ENCODE assay signal across 9 cellular contexts in genomic region chr3:186782542-186783069, GRCh38. TPM values are rescaled to one million over a fixed set of nuclear protein-coding genes. Genes with fewer than 3 reads are reported as not detected.
DNase-seq lines count a peak whose midpoint lies in the region; ATAC-seq and TF ChIP-seq lines count a peak whose summit lies in the region.
"Had no signal": no experiment of that assay in that cellular context is flagged by ENCODE, and none has a peak within 500 bp of the region (broad histone marks: within the 10 kb centered on the region; RNA-seq: fewer than 3 reads in every experiment).

No MANE protein-coding gene starts in this region.

- peaks cover 40% of the 10 kb centered on the region for H3K4me1 Mint-ChIP-seq in osteocyte (ENCODE audit: unreplicated experiment)

- H3K4me3 ChIP-seq in fibroblast of the aortic adventitia (ENCODE audit: low read depth, low read length): peak overlapping the region; percentile 90

- no peaks in the 10 kb centered on the region for H3K27me3 Mint-ChIP-seq in osteocyte (ENCODE audit: unreplicated experiment)

- ATAC-seq in HG03025 (IDR thresholded peaks at IDR 0.05; ENCODE audit: low FRiP score, unreplicated experiment) (peak; percentile 16), SK-N-SH treated with all-trans-retinoic acid at 6 μM for 48 hours (peak; percentile 36)

- peak overlapping the region; percentile 100 for H3K27ac Mint-ChIP-seq in osteocyte (ENCODE audit: unreplicated experiment)

- H3K9me3 Mint-ChIP-seq in osteocyte (ENCODE audit: unreplicated experiment): no peaks in the 10 kb centered on the region

- DNase-seq in NCI-H2081 (lab: John Stamatoyannopoulos, UW): peak; percentile 66 to 77
- DNase-seq in NCI-H2081 treated with DMSO at 0.1 percent for 48 hours (lab: John Stamatoyannopoulos, UW): no peak
- no peak for DNase-seq in fibroblast of the aortic adventitia (ENCODE audit: low read depth)
- no peak for DNase-seq in osteocyte (ENCODE audit: extremely low spot score, unreplicated experiment)
- DNase-seq in NCI-H446 treated with DMSO at 0.1 percent for 48 hours (lab: John Stamatoyannopoulos, UW): no peak
- DNase-seq in iPS-NIHi7 (ENCODE audit: extremely low spot score): no peak

- H3K4me3 Mint-ChIP-seq in osteocyte (ENCODE audit: unreplicated experiment): peak overlapping the region; percentile 96

- no peak for TF ChIP-seq CTCF in fibroblast of the aortic adventitia (IDR thresholded peaks at IDR 0.05; ENCODE audit: insufficient read depth, low read length)
- TF ChIP-seq CTCF in osteocyte (IDR thresholded peaks at IDR 0.05): no peak

- H3K36me3 Mint-ChIP-seq in osteocyte (ENCODE audit: unreplicated experiment): peaks cover 35% of the 10 kb centered on the region

TF ChIP-seq in SK-N-SH treated with all-trans-retinoic acid at 6 μM for 48 hours, 23 proteins besides CTCF, POLR2A, EP300 and RAD21:
- TF ChIP-seq, protein P1, sequence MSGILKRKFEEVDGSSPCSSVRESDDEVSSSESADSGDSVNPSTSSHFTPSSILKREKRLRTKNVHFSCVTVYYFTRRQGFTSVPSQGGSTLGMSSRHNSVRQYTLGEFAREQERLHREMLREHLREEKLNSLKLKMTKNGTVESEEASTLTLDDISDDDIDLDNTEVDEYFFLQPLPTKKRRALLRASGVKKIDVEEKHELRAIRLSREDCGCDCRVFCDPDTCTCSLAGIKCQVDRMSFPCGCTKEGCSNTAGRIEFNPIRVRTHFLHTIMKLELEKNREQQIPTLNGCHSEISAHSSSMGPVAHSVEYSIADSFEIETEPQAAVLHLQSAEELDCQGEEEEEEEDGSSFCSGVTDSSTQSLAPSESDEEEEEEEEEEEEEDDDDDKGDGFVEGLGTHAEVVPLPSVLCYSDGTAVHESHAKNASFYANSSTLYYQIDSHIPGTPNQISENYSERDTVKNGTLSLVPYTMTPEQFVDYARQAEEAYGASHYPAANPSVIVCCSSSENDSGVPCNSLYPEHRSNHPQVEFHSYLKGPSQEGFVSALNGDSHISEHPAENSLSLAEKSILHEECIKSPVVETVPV (CRISPR knock-in tag; IDR thresholded peaks at IDR 0.05): 0 out of 2 replicates have a peak, but pooled peaks have one; percentile 22
- no peak for TF ChIP-seq ZC3H10 (CRISPR knock-in tag; IDR thresholded peaks at IDR 0.05)
- TF ChIP-seq ESRRG (CRISPR knock-in tag; IDR thresholded peaks at IDR 0.05): no peak
- TF ChIP-seq ARNTL (CRISPR knock-in tag; IDR thresholded peaks at IDR 0.05; ENCODE audit: borderline replicate concordance, low read depth): no peak
TF ChIP-seq in SK-N-SH treated with all-trans-retinoic acid at 6 μM for 48 hours: peak in this region for 1.

RNA-seq across cellular contexts. Expression of gene EIF4A2, which starts 0.8 kb away (rescaled TPM):
- 383 and 640 TPM in 2 replicates for total RNA-seq in fibroblast of the aortic adventitia (ENCODE audit: low replicate concordance)
- 356 and 408 TPM in 2 replicates for total RNA-seq in osteocyte

RNA-seq across cellular contexts. Expression of gene RFC4, which starts 23.7 kb away (rescaled TPM):
- 13.2 and 48.4 TPM in 2 replicates for total RNA-seq in fibroblast of the aortic adventitia (ENCODE audit: low replicate concordance)
- 17.2 and 18.1 TPM in 2 replicates for total RNA-seq in osteocyte

RNA-seq across cellular contexts. Expression of gene ADIPOQ, which starts 59.9 kb away (rescaled TPM):
- total RNA-seq in fibroblast of the aortic adventitia (ENCODE audit: low replicate concordance): not detected in 2 replicates
- not detected in 2 replicates for total RNA-seq in osteocyte
- total RNA-seq: Daoy had no signal

Comparison
In these comparisons a context has a peak if more than half of its experiments do, and no peak if none do; other contexts are left out.
1. DNase-seq: peak in NCI-H2081 (2 of 2); none in NCI-H2081 treated with DMSO at 0.1 percent for 48 hours (single experiment), fibroblast of the aortic adventitia (single experiment), osteocyte (single experiment), NCI-H446 treated with DMSO at 0.1 percent for 48 hours (single experiment) and iPS-NIHi7 (single experiment).